In genomic region chr6:155591741-155592140, GRCh38 we compare ENCODE assay signal across 21 cellular contexts.
"Had no signal": no experiment of that assay in that cellular context is flagged by ENCODE, and none has a peak within 500 bp of the region (broad histone marks: within the 10 kb centered on the region; RNA-seq: fewer than 3 reads in every experiment).

No MANE protein-coding gene starts in this region.

- H3K27me3 ChIP-seq: colonic mucosa, esophagus muscularis mucosa, foreskin keratinocyte, heart right ventricle, left lung had no signal

- ATAC-seq: effector memory CD8-positive, alpha-beta T cell; foreskin keratinocyte; heart right ventricle; left cardiac atrium; left lung; left ventricle myocardium superior; lower lobe of right lung; mucosa of descending colon had no signal

- DNase-seq: colonic mucosa; cortex of kidney; effector CD8-positive, alpha-beta T cell; effector memory CD8-positive, alpha-beta T cell; endodermal cell; foreskin keratinocyte; glutamatergic neuron; heart right ventricle; hippocampal formation; left cardiac atrium; left lung; left ventricle myocardium superior; lower lobe of right lung; mesenchymal stem cell; mucosa of descending colon; naive B cell had no signal

- H3K27ac ChIP-seq: colonic mucosa, esophagus muscularis mucosa, foreskin keratinocyte, heart right ventricle, left lung, lower lobe of right lung had no signal

- FAIRE-seq: endothelial cell of umbilical vein, frontal cortex, islet of Langerhans, keratinocyte had no signal

- H3K9me3 ChIP-seq: colonic mucosa, lower lobe of right lung, mucosa of descending colon had no signal

- H3K4me3 ChIP-seq: colonic mucosa, esophagus muscularis mucosa, heart right ventricle, left lung, lower lobe of right lung, mucosa of descending colon had no signal

- H3K36me3 ChIP-seq: colonic mucosa, esophagus muscularis mucosa, heart right ventricle, left lung, lower lobe of right lung had no signal

- H3K4me1 ChIP-seq: colonic mucosa, esophagus muscularis mucosa, foreskin keratinocyte, heart right ventricle, left lung, lower lobe of right lung had no signal
